30 cellular contexts compared by ENCODE assay signal in genomic region chr1:185342017-185342416, GRCh38.
"Had no signal": no experiment of that assay in that cellular context is flagged by ENCODE, and none has a peak within 500 bp of the region (broad histone marks: within the 10 kb centered on the region; RNA-seq: fewer than 3 reads in every experiment).

No MANE protein-coding gene starts in this region.

- H3K9me3 Mint-ChIP-seq: activated CD4-positive, alpha-beta memory T cell treated with anti-CD3 and anti-CD28 coated beads for 36 hours; activated T-helper 2 cell treated with anti-CD3 and anti-CD28 coated beads, Interferon-gamma antibody, Interleukin-2, Interleukin-4, amounts not matched to agents 10 μg/mL and 5 μg/mL and 100 μg/mL, durations not matched to agents 14 hours and 24 hours and 36 hours had no signal

- H3K36me3 ChIP-seq: adrenal gland, esophagus muscularis mucosa, gastrocnemius medialis, heart left ventricle had no signal

- H3K9me3 ChIP-seq: adrenal gland, body of pancreas, esophagus muscularis mucosa, gastrocnemius medialis, heart left ventricle had no signal

- H3K27me3 Mint-ChIP-seq: activated CD4-positive, alpha-beta memory T cell treated with anti-CD3 and anti-CD28 coated beads for 36 hours; activated CD4-positive, alpha-beta T cell treated with anti-CD3 and anti-CD28 coated beads for 36 hours; activated CD4-positive, alpha-beta T cell treated with anti-CD3 and anti-CD28 coated beads, Interleukin-2, amount 10 ng/mL, durations not matched to agents 24 days and 14 days; activated CD8-positive, alpha-beta memory T cell treated with anti-CD3 and anti-CD28 coated beads, Interleukin-2, amount 10 ng/mL, durations not matched to agents 7 days and 5 days; activated naive CD8-positive, alpha-beta T cell had no signal

- H3K27ac ChIP-seq: adrenal gland, body of pancreas, esophagus muscularis mucosa, foreskin keratinocyte, gastrocnemius medialis, heart left ventricle had no signal

- H3K4me3 Mint-ChIP-seq: activated CD4-positive, alpha-beta memory T cell treated with anti-CD3 and anti-CD28 coated beads for 36 hours; activated CD4-positive, alpha-beta T cell treated with anti-CD3 and anti-CD28 coated beads for 36 hours; activated CD4-positive, alpha-beta T cell treated with anti-CD3 and anti-CD28 coated beads, Interleukin-2, amount 10 ng/mL, durations not matched to agents 24 days and 14 days; activated CD8-positive, alpha-beta memory T cell treated with anti-CD3 and anti-CD28 coated beads, Interleukin-2, amount 10 ng/mL, durations not matched to agents 7 days and 5 days; activated CD8-positive, alpha-beta T cell treated with anti-CD3 and anti-CD28 coated beads, Interleukin-2, amount 10 ng/mL, durations not matched to agents 7 days and 5 days; activated naive CD8-positive, alpha-beta T cell; activated T-helper 1 cell treated with anti-CD3 and anti-CD28 coated beads, Interleukin-12 subunit alpha, Interleukin-12 subunit beta, Interleukin-2, Interleukin-4 antibody, amounts not matched to agents 30 ng/mL and 10 ng/mL and 1 ng/mL, durations not matched to agents 14 hours and 24 hours and 36 hours had no signal

- H3K36me3 Mint-ChIP-seq: activated CD4-positive, alpha-beta memory T cell treated with anti-CD3 and anti-CD28 coated beads for 36 hours; activated naive CD8-positive, alpha-beta T cell had no signal

- FAIRE-seq: colon had no signal

- H3K27me3 ChIP-seq: adrenal gland, body of pancreas, esophagus muscularis mucosa, foreskin keratinocyte, gastrocnemius medialis, heart left ventricle had no signal

- H3K4me1 ChIP-seq: esophagus muscularis mucosa, foreskin keratinocyte, gastrocnemius medialis had no signal

- H3K4me3 ChIP-seq: adrenal gland, body of pancreas, esophagus muscularis mucosa, gastrocnemius medialis, heart left ventricle had no signal

- DNase-seq: activated CD4-positive, alpha-beta memory T cell treated with anti-CD3 and anti-CD28 coated beads for 36 hours; activated CD4-positive, alpha-beta T cell treated with anti-CD3 and anti-CD28 coated beads for 36 hours; activated CD4-positive, alpha-beta T cell treated with anti-CD3 and anti-CD28 coated beads, Interleukin-2, amount 10 ng/mL, durations not matched to agents 24 days and 14 days; activated CD4-positive, CD25-positive, alpha-beta regulatory T cell; activated CD4-positive, CD25-positive, alpha-beta regulatory T cell treated with anti-CD3 and anti-CD28 coated beads, Interleukin-2, amount 50 U/mL, for 72 hours; activated CD8-positive, alpha-beta memory T cell treated with anti-CD3 and anti-CD28 coated beads, Interleukin-2, amount 10 ng/mL, durations not matched to agents 7 days and 5 days; activated CD8-positive, alpha-beta memory T cell treated with anti-CD3 and anti-CD28 coated beads, Interleukin-2, amount 50 U/mL, for 4 hours; activated CD8-positive, alpha-beta T cell treated with anti-CD3 and anti-CD28 coated beads, Interleukin-2, amount 10 ng/mL, durations not matched to agents 7 days and 5 days; activated effector memory CD4-positive, alpha-beta T cell treated with anti-CD3 and anti-CD28 coated beads, Interleukin-2, amount 50 U/mL, for 16 hours; activated naive CD4-positive, alpha-beta T cell treated with anti-CD3 and anti-CD28 coated beads, Interleukin-2, amount 50 U/mL, for 16 hours; activated T-cell treated with anti-CD3 and anti-CD28 coated beads, Interleukin-2, amount 50 U/mL, for 1 hour; activated T-cell treated with anti-CD3 and anti-CD28 coated beads, Interleukin-2, amount 50 U/mL, for 48 hours; adrenal gland; amygdala; aorta; body of pancreas; caudate nucleus; cortex of kidney; effector CD8-positive, alpha-beta T cell; erythroblast; foreskin keratinocyte; gastrocnemius medialis; glutamatergic neuron; heart left ventricle; T-helper 2 cell had no signal

- H3K27ac Mint-ChIP-seq: activated CD4-positive, alpha-beta memory T cell treated with anti-CD3 and anti-CD28 coated beads for 36 hours; activated CD4-positive, alpha-beta T cell treated with anti-CD3 and anti-CD28 coated beads for 36 hours; activated CD4-positive, alpha-beta T cell treated with anti-CD3 and anti-CD28 coated beads, Interleukin-2, amount 10 ng/mL, durations not matched to agents 24 days and 14 days; activated CD8-positive, alpha-beta memory T cell treated with anti-CD3 and anti-CD28 coated beads, Interleukin-2, amount 10 ng/mL, durations not matched to agents 7 days and 5 days; activated CD8-positive, alpha-beta T cell treated with anti-CD3 and anti-CD28 coated beads, Interleukin-2, amount 10 ng/mL, durations not matched to agents 7 days and 5 days; activated naive CD8-positive, alpha-beta T cell; activated T-helper 1 cell treated with anti-CD3 and anti-CD28 coated beads, Interleukin-12 subunit alpha, Interleukin-12 subunit beta, Interleukin-2, Interleukin-4 antibody, amounts not matched to agents 30 ng/mL and 10 ng/mL and 1 ng/mL, durations not matched to agents 14 hours and 24 hours and 36 hours; activated T-helper 2 cell treated with anti-CD3 and anti-CD28 coated beads, Interferon-gamma antibody, Interleukin-2, Interleukin-4, amounts not matched to agents 10 μg/mL and 5 μg/mL and 100 μg/mL, durations not matched to agents 14 hours and 24 hours and 36 hours had no signal

- ATAC-seq: activated CD4-positive, alpha-beta T cell treated with anti-CD3 and anti-CD28 coated beads for 36 hours; activated CD8-positive, alpha-beta memory T cell treated with anti-CD3 and anti-CD28 coated beads, Interleukin-2, amount 10 ng/mL, durations not matched to agents 7 days and 5 days; activated CD8-positive, alpha-beta T cell treated with anti-CD3 and anti-CD28 coated beads, Interleukin-2, amount 10 ng/mL, durations not matched to agents 7 days and 5 days; body of pancreas; foreskin keratinocyte; gastrocnemius medialis; heart left ventricle had no signal
